ENCODE assay signal across 26 cellular contexts in the genomic region with DNA sequence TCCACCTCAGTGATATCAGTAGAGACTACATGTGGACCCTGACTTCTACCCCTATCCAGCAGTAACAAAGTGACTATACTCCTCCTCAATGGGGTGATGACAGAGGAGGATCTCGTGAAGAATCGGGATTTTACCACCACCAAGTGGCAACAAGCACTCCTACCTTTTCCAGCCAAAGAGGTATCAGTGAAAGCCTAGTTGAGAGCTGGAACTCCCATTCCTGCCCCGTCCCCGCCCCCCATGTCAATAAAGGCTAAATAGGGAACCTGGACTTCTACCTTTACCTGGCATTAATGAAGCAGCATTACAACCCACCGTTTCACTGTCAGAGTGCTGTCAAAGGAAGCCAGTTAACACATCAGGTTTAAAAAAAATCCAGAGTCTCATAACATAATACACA. TPM values are rescaled to one million over a fixed set of nuclear protein-coding genes. Genes with fewer than 3 reads are reported as not detected.
A peak's percentile ranks its signal among the peaks of the same experiment; 100 is the strongest.
DNase-seq lines count a peak whose midpoint lies in the region; ATAC-seq, FAIRE-seq and TF ChIP-seq lines count a peak whose summit lies in the region.
"Had no signal": no experiment of that assay in that cellular context is flagged by ENCODE, and none has a peak within 500 bp of the region (broad histone marks: within the 10 kb centered on the region; RNA-seq: fewer than 3 reads in every experiment).

No MANE protein-coding gene starts in this region.

- intact Hi-C loops in heart left ventricle (cut with DNase I) (loop anchor here in 1 of 10 donors (10.0 kb wide), 1 partner anchor 85 kb away; the partner anchor contains the start of gene PANK2), colonic mucosa (cut with DNase I) (no loop called here), esophagus squamous epithelium (cut with DNase I) (no loop called here)

- H3K27me3 Mint-ChIP-seq in type B pancreatic cell: no peaks in the 10 kb centered on the region
- H3K27me3 Mint-ChIP-seq: activated naive CD8-positive, alpha-beta T cell treated with anti-CD3 and anti-CD28 coated beads, Interleukin-2, amount 10 ng/mL, durations not matched to agents 7 days and 5 days; CD4-positive, alpha-beta memory T cell; natural killer cell treated with Interleukin-12 subunit alpha and Interleukin-12 subunit beta and Interleukin-15 and Interleukin-18, amount 100 ng/mL, for 72 hours had no signal

- TF ChIP-seq CTCF in heart left ventricle (IDR thresholded peaks at IDR 0.05) (peak in 3 of 12 donors; percentile 5 to 29 (median 25)), right atrium auricular region (IDR thresholded peaks at IDR 0.05) (peak in 1 of 2 donors; percentile 38), colonic mucosa (IDR thresholded peaks at IDR 0.05) (no peak), type B pancreatic cell (conservative IDR thresholded peaks at IDR 0.05) (no peak), esophagus squamous epithelium (IDR thresholded peaks at IDR 0.05) (no peak)

- H3K4me1 Mint-ChIP-seq in type B pancreatic cell (ENCODE audit: unreplicated experiment): peaks cover 5% of the 10 kb centered on the region
- H3K4me1 Mint-ChIP-seq: IgD-negative memory B cell had no signal

- no peak overlapping the region for H2AFZ ChIP-seq in Karpas-422 (ENCODE audit: low read length)

- H3K9ac ChIP-seq in colonic mucosa (ENCODE audit: low read depth in 2 of 2, low read length in 2 of 2): no peak overlapping the region
- H3K9ac ChIP-seq in Karpas-422 (ENCODE audit: low read length): no peak overlapping the region
- H3K9ac ChIP-seq: SK-N-SH had no signal

- no peak overlapping the region for H3K4me3 ChIP-seq in heart left ventricle
- H3K4me3 ChIP-seq in right atrium auricular region: no peak overlapping the region
- no peak overlapping the region for H3K4me3 ChIP-seq in colonic mucosa
- H3K4me3 ChIP-seq in esophagus squamous epithelium: no peak overlapping the region
- H3K4me3 ChIP-seq in Karpas-422 (ENCODE audit: low read length): no peak overlapping the region
- H3K4me3 ChIP-seq: lung, smooth muscle cell, suprapubic skin had no signal

- no peaks in the 10 kb centered on the region for H3K9me3 Mint-ChIP-seq in type B pancreatic cell
- H3K9me3 Mint-ChIP-seq: activated naive CD8-positive, alpha-beta T cell treated with anti-CD3 and anti-CD28 coated beads, Interleukin-2, amount 10 ng/mL, durations not matched to agents 7 days and 5 days; activated T-cell treated with anti-CD3 and anti-CD28 coated beads, Interleukin-2, amount 50 U/mL, for 4 hours; CD4-positive, alpha-beta memory T cell; natural killer cell treated with Interleukin-12 subunit alpha and Interleukin-12 subunit beta and Interleukin-15 and Interleukin-18, amount 100 ng/mL, for 72 hours had no signal

- H3K4me1 ChIP-seq in heart left ventricle (peaks cover 0 to 12% (median 0%) of the 10 kb centered on the region in 12 donors), right atrium auricular region (no peaks in the 10 kb centered on the region), colonic mucosa (no peaks in the 10 kb centered on the region), esophagus squamous epithelium (peaks cover 0 to 9% (median 0%) of the 10 kb centered on the region in 3 donors), Karpas-422 (ENCODE audit: low read length) (no peaks in the 10 kb centered on the region)

- peak in 3 of 4 donors; percentile 42 to 52 (median 45) for ATAC-seq in heart left ventricle
- ATAC-seq: activated T-cell treated with anti-CD3 and anti-CD28 coated beads, Interleukin-2, amount 50 U/mL, for 4 hours; natural killer cell treated with Interleukin-12 subunit alpha and Interleukin-12 subunit beta and Interleukin-15 and Interleukin-18, amount 100 ng/mL, for 72 hours had no signal

- H3K27me3 ChIP-seq in heart left ventricle (no peaks in the 10 kb centered on the region), right atrium auricular region (no peaks in the 10 kb centered on the region), colonic mucosa (no peaks in the 10 kb centered on the region), esophagus squamous epithelium (no peaks in the 10 kb centered on the region), Karpas-422 (ENCODE audit: low read length) (no peaks in the 10 kb centered on the region)
- H3K27me3 ChIP-seq: suprapubic skin had no signal

- no peaks in the 10 kb centered on the region for H3K79me2 ChIP-seq in Karpas-422 (ENCODE audit: low read length)

- DNase-seq in heart left ventricle: no peak
- no peak for DNase-seq in right atrium auricular region (ENCODE audit: low spot score)
- peak; percentile 31 for DNase-seq in colonic mucosa
- DNase-seq in iPS-NIHi7 (ENCODE audit: extremely low spot score): peak; percentile 38
- DNase-seq in type B pancreatic cell (ENCODE audit: extremely low spot score, unreplicated experiment): no peak
- DNase-seq in RCC 7860 (ENCODE audit: low spot score): no peak
- DNase-seq in esophagus squamous epithelium (lab: John Stamatoyannopoulos, UW): no peak
- no peak for DNase-seq in Karpas-422
- DNase-seq: activated gamma-delta T cell treated with Interleukin-2 at 50 U/mL for 16 hours; activated naive CD8-positive, alpha-beta T cell treated with anti-CD3 and anti-CD28 coated beads, Interleukin-2, amount 10 ng/mL, durations not matched to agents 7 days and 5 days; activated T-cell treated with anti-CD3 and anti-CD28 coated beads, Interleukin-2, amount 50 U/mL, for 4 hours; aorta; CD4-positive, alpha-beta memory T cell; effector CD4-positive, alpha-beta T cell; SK-N-SH; stimulated activated naive CD4-positive, alpha-beta T cell treated with Interleukin-2 at 50 U/mL for 16 hours had no signal

- no peaks in the 10 kb centered on the region for H3K9me2 ChIP-seq in Karpas-422 (replicated peaks; ENCODE audit: insufficient read depth, low read length)
- H3K9me2 ChIP-seq: SK-N-SH had no signal

- TF ChIP-seq POLR2A in heart left ventricle (IDR thresholded peaks at IDR 0.05): no peak
- TF ChIP-seq POLR2A in esophagus squamous epithelium (IDR thresholded peaks at IDR 0.05): no peak

- peaks cover 21% of the 10 kb centered on the region for H3K36me3 Mint-ChIP-seq in type B pancreatic cell
- H3K36me3 Mint-ChIP-seq: natural killer cell treated with Interleukin-12 subunit alpha and Interleukin-12 subunit beta and Interleukin-15 and Interleukin-18, amount 100 ng/mL, for 72 hours had no signal

- peak overlapping the region; percentile 3 for H3K27ac Mint-ChIP-seq in type B pancreatic cell
- H3K27ac Mint-ChIP-seq: activated naive CD8-positive, alpha-beta T cell treated with anti-CD3 and anti-CD28 coated beads, Interleukin-2, amount 10 ng/mL, durations not matched to agents 7 days and 5 days; IgD-negative memory B cell; natural killer cell treated with Interleukin-12 subunit alpha and Interleukin-12 subunit beta and Interleukin-15 and Interleukin-18, amount 100 ng/mL, for 72 hours had no signal

- no peak overlapping the region for H3K4me2 ChIP-seq in Karpas-422 (ENCODE audit: low read depth, low read length, poor library complexity, severe bottlenecking)
- H3K4me2 ChIP-seq: SK-N-SH, smooth muscle cell had no signal

- H3K27ac ChIP-seq in heart left ventricle (no peak overlapping the region), right atrium auricular region (no peak overlapping the region), colonic mucosa (no peak overlapping the region), esophagus squamous epithelium (no peak overlapping the region), Karpas-422 (ENCODE audit: low read length) (no peak overlapping the region)
- H3K27ac ChIP-seq: RWPE1, suprapubic skin had no signal

- no peaks in the 10 kb centered on the region for H4K20me1 ChIP-seq in Karpas-422 (ENCODE audit: insufficient read depth, low read depth, low read length)

- no peak for FAIRE-seq in RCC 7860 (lab: Jason Lieb, UNC)
- FAIRE-seq: bronchial epithelial cell, GM19239, keratinocyte, urothelium cell line had no signal

- no peaks in the 10 kb centered on the region for H3K36me3 ChIP-seq in heart left ventricle
- H3K36me3 ChIP-seq in right atrium auricular region: no peaks in the 10 kb centered on the region
- no peaks in the 10 kb centered on the region for H3K36me3 ChIP-seq in colonic mucosa
- peaks cover 0 to 5% (median 0%) of the 10 kb centered on the region in 3 donors for H3K36me3 ChIP-seq in esophagus squamous epithelium
- H3K36me3 ChIP-seq in Karpas-422 (ENCODE audit: insufficient read depth, low read length): no peaks in the 10 kb centered on the region
- H3K36me3 ChIP-seq: suprapubic skin had no signal

- WGBS in heart left ventricle, 4 donors: 61 to 75% (median 65%) methylated on average over 5 of the region's 5 CpGs
- WGBS in esophagus squamous epithelium, 2 donors: 87 to 92% methylated on average over 5 of the region's 5 CpGs

- no peak overlapping the region for H3K4me3 Mint-ChIP-seq in type B pancreatic cell
- H3K4me3 Mint-ChIP-seq: activated naive CD8-positive, alpha-beta T cell treated with anti-CD3 and anti-CD28 coated beads, Interleukin-2, amount 10 ng/mL, durations not matched to agents 7 days and 5 days; activated T-cell treated with anti-CD3 and anti-CD28 coated beads, Interleukin-2, amount 50 U/mL, for 4 hours; CD4-positive, alpha-beta memory T cell; IgD-negative memory B cell; natural killer cell treated with Interleukin-12 subunit alpha and Interleukin-12 subunit beta and Interleukin-15 and Interleukin-18, amount 100 ng/mL, for 72 hours had no signal

- H3K9me3 ChIP-seq in heart left ventricle (peaks cover 0 to 11% (median 2%) of the 10 kb centered on the region in 12 donors), right atrium auricular region (peaks cover 0 to 5% of the 10 kb centered on the region in 2 donors), colonic mucosa (no peaks in the 10 kb centered on the region), esophagus squamous epithelium (no peaks in the 10 kb centered on the region), Karpas-422 (ENCODE audit: low read length) (no peaks in the 10 kb centered on the region)
- H3K9me3 ChIP-seq: SK-N-SH, suprapubic skin had no signal

RNA-seq across cellular contexts. Expression of gene RNF24, which starts 45.3 kb away (rescaled TPM):
- total RNA-seq in heart left ventricle (10 to 100 TPM in 2 of 9 donors, 1 to 10 TPM in 7; 4.2 to 15.2 (median 6.4) TPM), right atrium auricular region (10 to 100 TPM in 1 of 2 donors, 1 to 10 TPM in 1; 6.5 to 14.9 TPM), colonic mucosa (10 to 100 TPM in 1 of 2 donors, 1 to 10 TPM in 1; 4.2 to 13.4 TPM), type B pancreatic cell (ENCODE audit: low replicate concordance) (17.2 and 23.6 TPM in 2 replicates), esophagus squamous epithelium (10 to 100 TPM in 1 of 4 donors, 1 to 10 TPM in 3; 6.9 to 10.0 (median 8.9) TPM)
- 1 to 10 TPM; 1.2 to 6.8 TPM for polyA plus RNA-seq in heart left ventricle
- 5.9 and 7.7 TPM in 2 replicates for total RNA-seq in Karpas-422 (2014; rRNA removed; shearing (Covaris generic); ENCODE audit: low replicate concordance)

Comparison
In these comparisons a context has a peak if more than half of its experiments do, and no peak if none do; other contexts are left out.
1. DNase-seq: peak in colonic mucosa (single experiment) and iPS-NIHi7 (single experiment); none in heart left ventricle (0 of 5), right atrium auricular region (single experiment), type B pancreatic cell (single experiment), RCC 7860 (single experiment), esophagus squamous epithelium (single experiment) and Karpas-422 (single experiment).